26 cellular contexts compared by ENCODE assay signal in genomic region chr10:1413823-1414222, GRCh38.
"Had no signal": no experiment of that assay in that cellular context is flagged by ENCODE, and none has a peak within 500 bp of the region (broad histone marks: within the 10 kb centered on the region; RNA-seq: fewer than 3 reads in every experiment).

No MANE protein-coding gene starts in this region.

- H3K27ac Mint-ChIP-seq: activated CD4-positive, alpha-beta T cell treated with anti-CD3 and anti-CD28 coated beads, Interleukin-2, amount 10 ng/mL, durations not matched to agents 24 days and 14 days; activated CD8-positive, alpha-beta T cell treated with anti-CD3 and anti-CD28 coated beads for 36 hours; activated naive CD4-positive, alpha-beta T cell treated with anti-CD3 and anti-CD28 coated beads for 36 hours; activated naive CD4-positive, alpha-beta T cell treated with anti-CD3 and anti-CD28 coated beads, Interleukin-2, amount 50 U/mL, for 72 hours; activated T-helper 1 cell treated with anti-CD3 and anti-CD28 coated beads, Interleukin-12 subunit alpha, Interleukin-12 subunit beta, Interleukin-2, Interleukin-4 antibody, amounts not matched to agents 30 ng/mL and 10 ng/mL and 1 ng/mL, durations not matched to agents 14 hours and 24 hours and 36 hours; T-helper 1 cell treated with Interleukin-12 subunit alpha and Interleukin-12 subunit beta and Interleukin-4 antibody, amounts not matched to agents 30 μg/mL and 1 μg/mL, for 36 hours; T-helper 2 cell treated with Interferon-gamma antibody and Interleukin-4, amounts not matched to agents 5 μg/mL and 100 μg/mL, for 36 hours had no signal

- ATAC-seq: activated CD8-positive, alpha-beta T cell treated with anti-CD3 and anti-CD28 coated beads for 36 hours; activated naive CD4-positive, alpha-beta T cell treated with anti-CD3 and anti-CD28 coated beads, Interleukin-2, amount 50 U/mL, for 72 hours; activated T-cell treated with anti-CD3 and anti-CD28 coated beads, Interleukin-2, amount 50 U/mL, for 4 hours; body of pancreas; PC-3 had no signal

- H3K4me3 ChIP-seq: adrenal gland, body of pancreas, breast epithelium, Peyer's patch, SJSA1 had no signal

- H3K36me3 Mint-ChIP-seq: activated naive CD4-positive, alpha-beta T cell treated with anti-CD3 and anti-CD28 coated beads, Interleukin-2, amount 50 U/mL, for 72 hours had no signal

- H3K36me3 ChIP-seq: adrenal gland, breast epithelium, Peyer's patch, SJSA1 had no signal

- H3K27ac ChIP-seq: adrenal gland, body of pancreas, breast epithelium, Peyer's patch, SJSA1 had no signal

- H3K9ac ChIP-seq: SK-N-SH had no signal

- H3K4me2 ChIP-seq: SK-N-SH had no signal

- H3K9me3 Mint-ChIP-seq: activated CD8-positive, alpha-beta T cell treated with anti-CD3 and anti-CD28 coated beads for 36 hours; activated naive CD4-positive, alpha-beta T cell treated with anti-CD3 and anti-CD28 coated beads for 36 hours; activated naive CD4-positive, alpha-beta T cell treated with anti-CD3 and anti-CD28 coated beads, Interleukin-2, amount 50 U/mL, for 72 hours; activated T-cell treated with anti-CD3 and anti-CD28 coated beads, Interleukin-2, amount 50 U/mL, for 4 hours; activated T-helper 1 cell treated with anti-CD3 and anti-CD28 coated beads, Interleukin-12 subunit alpha, Interleukin-12 subunit beta, Interleukin-2, Interleukin-4 antibody, amounts not matched to agents 30 ng/mL and 10 ng/mL and 1 ng/mL, durations not matched to agents 14 hours and 24 hours and 36 hours; T-helper 1 cell treated with Interleukin-12 subunit alpha and Interleukin-12 subunit beta and Interleukin-4 antibody, amounts not matched to agents 30 μg/mL and 1 μg/mL, for 36 hours; T-helper 2 cell treated with Interferon-gamma antibody and Interleukin-4, amounts not matched to agents 5 μg/mL and 100 μg/mL, for 36 hours had no signal

- H3K4me1 Mint-ChIP-seq: activated CD4-positive, alpha-beta T cell treated with anti-CD3 and anti-CD28 coated beads, Interleukin-2, amount 10 ng/mL, durations not matched to agents 24 days and 14 days had no signal

- H3K9me3 ChIP-seq: adrenal gland, body of pancreas, breast epithelium, Peyer's patch, SJSA1, SK-N-SH had no signal

- DNase-seq: activated CD4-positive, alpha-beta T cell treated with anti-CD3 and anti-CD28 coated beads, Interleukin-2, amount 10 ng/mL, durations not matched to agents 24 days and 14 days; activated CD4-positive, alpha-beta T cell treated with anti-CD3 and anti-CD28 coated beads, Interleukin-2, amount 50 U/mL, for 4 hours; activated CD8-positive, alpha-beta T cell treated with anti-CD3 and anti-CD28 coated beads for 36 hours; activated gamma-delta T cell treated with Interleukin-2 at 50 U/mL for 16 hours; activated naive CD4-positive, alpha-beta T cell treated with anti-CD3 and anti-CD28 coated beads for 36 hours; activated T-cell treated with anti-CD3 and anti-CD28 coated beads for 4 hours; activated T-cell treated with anti-CD3 and anti-CD28 coated beads, Interleukin-2, amount 50 U/mL, for 4 hours; adrenal gland; body of pancreas; Karpas-422; NCI-H1436; NCI-H1694; NCI-H1930; NCI-H2081 treated with DMSO at 0.1 percent for 48 hours; NCI-H345; NCI-H524 treated with DMSO at 0.1 percent for 48 hours; PC-3; Peyer's patch; RPMI8226; SK-N-SH had no signal

- H3K4me3 Mint-ChIP-seq: activated CD4-positive, alpha-beta T cell treated with anti-CD3 and anti-CD28 coated beads, Interleukin-2, amount 10 ng/mL, durations not matched to agents 24 days and 14 days; activated CD8-positive, alpha-beta T cell treated with anti-CD3 and anti-CD28 coated beads for 36 hours; activated naive CD4-positive, alpha-beta T cell treated with anti-CD3 and anti-CD28 coated beads for 36 hours; activated T-cell treated with anti-CD3 and anti-CD28 coated beads, Interleukin-2, amount 50 U/mL, for 4 hours; activated T-helper 1 cell treated with anti-CD3 and anti-CD28 coated beads, Interleukin-12 subunit alpha, Interleukin-12 subunit beta, Interleukin-2, Interleukin-4 antibody, amounts not matched to agents 30 ng/mL and 10 ng/mL and 1 ng/mL, durations not matched to agents 14 hours and 24 hours and 36 hours; T-helper 1 cell treated with Interleukin-12 subunit alpha and Interleukin-12 subunit beta and Interleukin-4 antibody, amounts not matched to agents 30 μg/mL and 1 μg/mL, for 36 hours; T-helper 2 cell treated with Interferon-gamma antibody and Interleukin-4, amounts not matched to agents 5 μg/mL and 100 μg/mL, for 36 hours had no signal

- H3K27me3 ChIP-seq: body of pancreas, Peyer's patch had no signal

- H3K4me1 ChIP-seq: adrenal gland, body of pancreas, breast epithelium, Peyer's patch, SJSA1 had no signal
